Comparison of ENCODE assay signal across 8 cellular contexts in the genomic region with DNA sequence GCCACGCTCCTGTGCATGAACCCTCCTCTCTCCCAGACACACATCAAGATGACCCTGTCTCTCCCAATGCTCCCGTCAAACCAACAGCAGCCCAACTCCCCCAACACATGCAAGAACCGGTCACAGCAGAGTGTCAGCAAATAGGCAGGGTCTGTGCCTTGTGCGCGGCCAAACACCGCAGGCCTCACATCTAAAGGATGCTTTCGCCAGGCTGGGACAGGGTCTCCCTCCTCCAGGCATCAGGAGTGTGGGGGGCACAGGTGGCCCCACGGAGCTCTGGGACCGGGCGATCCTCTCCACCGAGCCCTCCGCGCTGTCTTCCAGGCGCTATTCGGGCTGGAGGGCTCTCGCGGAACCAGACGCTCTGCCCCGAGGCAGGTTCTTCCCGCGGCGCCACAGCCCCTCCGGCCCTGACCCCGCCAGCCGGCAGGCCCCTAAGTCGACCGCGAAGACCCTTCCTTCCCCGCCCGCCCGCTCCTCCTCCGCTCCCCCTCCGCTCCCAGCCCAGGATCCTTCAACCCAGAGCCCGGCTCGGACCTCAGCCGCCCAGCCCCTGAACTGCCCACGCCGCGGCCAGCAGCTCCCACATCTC. TPM values are rescaled to one million over a fixed set of nuclear protein-coding genes. Genes with fewer than 3 reads are reported as not detected.
DNase-seq lines count a peak whose midpoint lies in the region; ATAC-seq and TF ChIP-seq lines count a peak whose summit lies in the region.

No MANE protein-coding gene starts in this region.

- ATAC-seq in right cardiac atrium, result peak; percentile 12 to 31

- DNase-seq in DMS79 (lab: John Stamatoyannopoulos, UW), result peak; percentile 36
- DNase-seq in H7, result no peak
- peak; percentile 7 for DNase-seq in NCI-H345 treated with DMSO at 0.1 percent for 48 hours (lab: John Stamatoyannopoulos, UW; ENCODE audit: unreplicated experiment)
- DNase-seq in adrenal gland, result peak; percentile 20 to 65 (median 30)
- DNase-seq in right cardiac atrium, result peak; percentile 25 to 61 (median 60)
- peak; percentile 13 for DNase-seq in prostate gland (ENCODE audit: low spot score)
- DNase-seq in HCEC 1CT, result no peak
- no peak for DNase-seq in HK-2 (ENCODE audit: unreplicated experiment)

- H3K4me3 ChIP-seq in H7 (ENCODE audit: insufficient read depth, low read depth, low read length), result peak overlapping the region; percentile 78
- H3K4me3 ChIP-seq in adrenal gland, result peak overlapping the region in 3 of 4 donors; percentile 28 to 90 (median 83)
- peak overlapping the region; percentile 81 for H3K4me3 ChIP-seq in right cardiac atrium (ENCODE audit: low read length)
- H3K4me3 ChIP-seq in prostate gland, result peak overlapping the region; percentile 70 to 83

- H3K27me3 ChIP-seq in H7 (ENCODE audit: control insufficient read depth, insufficient read depth, low read length) (peaks cover 12% of the 10 kb centered on the region; the same call in 1 of the 2 replicates), adrenal gland (no peaks in the 10 kb centered on the region), right cardiac atrium (ENCODE audit: control insufficient read depth, insufficient read depth) (no peaks in the 10 kb centered on the region), prostate gland (replicated peaks; ENCODE audit: insufficient read depth) (no peaks in the 10 kb centered on the region)

- TF ChIP-seq POLR2A in adrenal gland (IDR thresholded peaks at IDR 0.05) (no peak), prostate gland (IDR thresholded peaks at IDR 0.05) (no peak)

- TF ChIP-seq CTCF in adrenal gland (IDR thresholded peaks at IDR 0.05) (no peak), prostate gland (IDR thresholded peaks at IDR 0.05) (no peak)

- H3K4me1 ChIP-seq in adrenal gland (replicated peaks in 1 of 2) (peaks cover 0 to 10% of the 10 kb centered on the region in 2 donors), right cardiac atrium (ENCODE audit: control insufficient read depth, insufficient read depth, low read length) (peaks cover 2% of the 10 kb centered on the region), prostate gland (replicated peaks) (no peaks in the 10 kb centered on the region)

- WGBS in adrenal gland, 4 donors, result 1 to 6% (median 2%) methylated on average over 7 to 39 of the region's 39 CpGs
- WGBS in right cardiac atrium, result 3% methylated on average over 39 of the region's 39 CpGs
- WGBS in prostate gland, result 3% methylated on average over 31 of the region's 39 CpGs

- peak overlapping the region in 4 of 5 donors; percentile 50 to 82 (median 74) for H3K27ac ChIP-seq in adrenal gland
- peak overlapping the region; percentile 34 for H3K27ac ChIP-seq in right cardiac atrium (ENCODE audit: low read length)
- peak overlapping the region; percentile 72 to 82 for H3K27ac ChIP-seq in prostate gland

- H3K36me3 ChIP-seq in H7 (replicated peaks; ENCODE audit: control insufficient read depth, insufficient read depth, low read length) (no peaks in the 10 kb centered on the region), adrenal gland (replicated peaks in 1 of 2) (no peaks in the 10 kb centered on the region), prostate gland (no peaks in the 10 kb centered on the region)

- intact Hi-C loops in adrenal gland (cut with DNase I), result no loop called here
- intact Hi-C loops in right cardiac atrium (cut with DNase I), result loop anchor here in 1 of 4 donors (10.0 kb wide), 1 partner anchor 92 kb away; the partner anchor contains the start of gene SAAL1
- intact Hi-C loops in prostate gland (cut with DNase I), result loop anchor here (5.0 kb wide), 1 partner anchor 95 kb away; the partner anchor contains the start of gene SAAL1

- H3K9me3 ChIP-seq in adrenal gland (replicated peaks in 1 of 3) (no peaks in the 10 kb centered on the region), right cardiac atrium (ENCODE audit: control insufficient read depth, low read length) (no peaks in the 10 kb centered on the region), prostate gland (no peaks in the 10 kb centered on the region)

RNA-seq across cellular contexts. Expression of gene SERGEF, which starts 0.4 kb away (rescaled TPM):
- 16.5 and 26.3 TPM in 2 replicates for total RNA-seq in H7 (2014; rRNA removed; shearing (Covaris generic))
- total RNA-seq in adrenal gland (10 to 100 TPM; 31.2 to 46.4 (median 38.4) TPM), right cardiac atrium (10 to 100 TPM; 30.8 to 41.0 (median 31.3) TPM), prostate gland (10 to 100 TPM; 29.9 to 39.4 TPM)
- polyA plus RNA-seq in adrenal gland (100 to 1,000 TPM in 2 of 3 donors, 10 to 100 TPM in 1; 21.7 to 216 (median 133) TPM), right cardiac atrium (44.7 TPM)

RNA-seq across cellular contexts. Expression of gene TPH1, which starts 33.7 kb away (rescaled TPM):
- 0.03 and 0.04 TPM in 2 replicates for total RNA-seq in H7 (2014; rRNA removed; shearing (Covaris generic))
- total RNA-seq in adrenal gland, result under 1 TPM in 5 of 8 donors, not detected in 3; 0.11 to 0.35 (median 0.13) TPM
- polyA plus RNA-seq in adrenal gland, result under 1 TPM; 0.11 to 0.20 (median 0.16) TPM
- total RNA-seq in right cardiac atrium, result under 1 TPM; 0.15 to 0.31 (median 0.25) TPM
- 0.11 TPM for polyA plus RNA-seq in right cardiac atrium
- total RNA-seq in prostate gland, result 1 to 10 TPM in 1 of 2 donors, under 1 TPM in 1; 0.97 to 3.6 TPM

Comparison
In these comparisons a context has a peak if more than half of its experiments do, and no peak if none do; other contexts are left out.
1. DNase-seq: peak in DMS79 (single experiment), NCI-H345 treated with DMSO at 0.1 percent for 48 hours (single experiment), adrenal gland (7 of 7), right cardiac atrium (3 of 3) and prostate gland (single experiment); none in H7 (single experiment), HCEC 1CT (single experiment) and HK-2 (single experiment).
2. Peak in every context shown above with its lines, with median percentiles within 50 percentile points of each other: H3K4me3 ChIP-seq and H3K27ac ChIP-seq.